2 cellular contexts compared by ENCODE assay signal in genomic region chr20:61295726-61296628, GRCh38.
TF ChIP-seq lines count a peak whose summit lies in the region.

No MANE protein-coding gene starts in this region.

TF ChIP-seq in SK-N-SH, 30 proteins besides CTCF, POLR2A, EP300 and RAD21 (continued from another document):
- TF ChIP-seq FOXM1 (IDR thresholded peaks at IDR 0.05; ENCODE audit: low read depth): no peak
- no peak for TF ChIP-seq USF1 (IDR thresholded peaks at IDR 0.05; ENCODE audit: borderline replicate concordance, low read depth)
- TF ChIP-seq FOXJ3 (CRISPR knock-in tag; IDR thresholded peaks at IDR 0.05): no peak
- no peak for TF ChIP-seq RFX5 (IDR thresholded peaks at IDR 0.05; ENCODE audit: low read length)
- no peak for TF ChIP-seq SIN3A (IDR thresholded peaks at IDR 0.05; ENCODE audit: borderline replicate concordance, low read depth, low read length)
- no peak for TF ChIP-seq EZH2phosphoT487 (IDR thresholded peaks at IDR 0.05; ENCODE audit: borderline replicate concordance, low read depth)
- no peak for TF ChIP-seq NRF1 (IDR thresholded peaks at IDR 0.05; ENCODE audit: low read depth, low read length)
- TF ChIP-seq TAF1 (IDR thresholded peaks at IDR 0.05; ENCODE audit: borderline replicate concordance, low read depth, low read length): no peak
- no peak for TF ChIP-seq YY1 (IDR thresholded peaks at IDR 0.05; ENCODE audit: low read depth)
- TF ChIP-seq GABPA (IDR thresholded peaks at IDR 0.05; ENCODE audit: low read depth): no peak
- TF ChIP-seq TCF12 (IDR thresholded peaks at IDR 0.05): no peak

TF ChIP-seq in SK-N-SH treated with all-trans-retinoic acid at 6 μM for 48 hours, 23 proteins besides CTCF, POLR2A, EP300 and RAD21 (continued from another document):
- no peak for TF ChIP-seq CSRNP3 (CRISPR knock-in tag; IDR thresholded peaks at IDR 0.05)
- no peak for TF ChIP-seq BACH2 (CRISPR knock-in tag; IDR thresholded peaks at IDR 0.05; ENCODE audit: borderline replicate concordance)
- no peak for TF ChIP-seq ZC3H10 (CRISPR knock-in tag; IDR thresholded peaks at IDR 0.05)
- no peak for TF ChIP-seq ISL1 (CRISPR knock-in tag; IDR thresholded peaks at IDR 0.05)
TF ChIP-seq in SK-N-SH treated with all-trans-retinoic acid at 6 μM for 48 hours: peak in this region for 0.
